ENCODE assay signal across 8 cellular contexts in genomic region chr15:40313531-40314398, GRCh38. TPM values are rescaled to one million over a fixed set of nuclear protein-coding genes. Genes with fewer than 3 reads are reported as not detected.
A peak's percentile ranks its signal among the peaks of the same experiment; 100 is the strongest.
DNase-seq lines count a peak whose midpoint lies in the region; ATAC-seq and TF ChIP-seq lines count a peak whose summit lies in the region.

No MANE protein-coding gene starts in this region.

- peak; percentile 35 for DNase-seq in EL
- peak; percentile 61 for DNase-seq in NCI-H1048 (lab: John Stamatoyannopoulos, UW)
- peak; percentile 71 for DNase-seq in SKM-1 treated with dmso at 0.1 percent for 144 hours (lab: John Stamatoyannopoulos, UW; ENCODE audit: unreplicated experiment)
- DNase-seq in left lobe of liver (ENCODE audit: low spot score), result no peak

- ATAC-seq in left lobe of liver (peak; percentile 28), GM18505 (IDR thresholded peaks at IDR 0.05; ENCODE audit: unreplicated experiment) (no peak), HG02798 (IDR thresholded peaks at IDR 0.05; ENCODE audit: poor library complexity, unreplicated experiment) (no peak), HG03460 (IDR thresholded peaks at IDR 0.05; ENCODE audit: unreplicated experiment) (no peak), HG03439 (IDR thresholded peaks at IDR 0.05; ENCODE audit: unreplicated experiment) (no peak)

- TF ChIP-seq POLR2A in GM18505 (IDR thresholded peaks at IDR 0.05; ENCODE audit: borderline replicate concordance, extremely low read depth, insufficient read depth, insufficient read length), result no peak

RNA-seq across cellular contexts. Expression of gene PLCB2, which starts 6.0 kb away (rescaled TPM):
- 8.7 TPM for total RNA-seq in left lobe of liver

RNA-seq across cellular contexts. Expression of gene INAFM2, which starts 9.7 kb away (rescaled TPM):
- total RNA-seq in left lobe of liver, result 7.7 TPM

RNA-seq across cellular contexts. Expression of gene CCDC9B, which starts 27.0 kb away (rescaled TPM):
- 16.6 TPM for total RNA-seq in left lobe of liver

RNA-seq across cellular contexts. Expression of gene ANKRD63, which starts 30.9 kb away (rescaled TPM):
- not detected for total RNA-seq in left lobe of liver

RNA-seq across cellular contexts. Expression of gene PHGR1, which starts 37.1 kb away (rescaled TPM):
- not detected for total RNA-seq in left lobe of liver
